ENCODE assay signal across 10 cellular contexts in the genomic region with DNA sequence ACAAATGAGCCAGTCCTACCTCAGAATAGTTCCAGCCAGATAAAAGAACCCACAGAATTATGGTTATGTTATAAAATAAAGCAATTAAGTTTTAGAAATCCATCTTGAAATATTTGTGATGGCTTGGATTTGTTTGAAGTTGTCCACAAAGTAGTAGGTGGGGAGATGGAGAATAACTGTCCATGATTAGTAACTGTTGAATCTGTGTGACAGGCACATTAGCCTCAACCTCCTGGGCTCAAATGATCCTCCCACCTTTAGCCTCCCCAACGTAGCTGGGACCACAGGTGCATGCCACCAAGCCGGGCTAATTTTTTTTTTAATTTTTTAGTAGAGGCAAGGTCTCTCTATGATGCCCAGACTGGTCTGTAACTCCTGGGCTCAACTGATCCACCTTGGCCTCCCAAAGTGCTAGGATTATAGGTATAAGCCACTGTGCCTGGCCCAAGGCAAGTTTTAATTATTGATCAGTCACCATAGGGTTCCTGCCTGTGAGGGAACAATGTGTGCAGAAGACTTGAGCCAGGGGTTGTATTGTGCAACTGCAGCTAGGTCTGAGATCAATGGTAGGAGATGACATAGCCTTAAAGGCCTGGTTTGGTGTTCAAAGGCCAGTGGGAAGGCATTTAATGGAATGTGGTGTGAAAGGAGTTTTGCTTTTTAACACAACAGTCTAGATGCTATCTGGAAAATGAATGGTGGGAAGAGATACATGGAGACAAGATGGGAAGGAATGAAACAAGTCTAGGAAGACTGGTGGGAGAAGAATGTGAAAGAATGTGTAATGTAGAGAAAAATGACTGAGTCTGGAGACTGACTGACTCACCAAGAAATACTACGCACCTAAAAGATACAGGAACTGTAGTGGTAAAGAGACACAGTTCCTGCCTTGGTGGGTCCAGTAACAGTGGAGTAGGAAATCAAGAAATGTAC. TPM values are rescaled to one million over a fixed set of nuclear protein-coding genes. Genes with fewer than 3 reads are reported as not detected.
A peak's percentile ranks its signal among the peaks of the same experiment; 100 is the strongest.
DNase-seq lines count a peak whose midpoint lies in the region; ATAC-seq, FAIRE-seq and TF ChIP-seq lines count a peak whose summit lies in the region.
"Had no signal": no experiment of that assay in that cellular context is flagged by ENCODE, and none has a peak within 500 bp of the region (broad histone marks: within the 10 kb centered on the region; RNA-seq: fewer than 3 reads in every experiment).

No MANE protein-coding gene starts in this region.

- no peaks in the 10 kb centered on the region for H3K9me3 ChIP-seq in Loucy (ENCODE audit: insufficient read depth, low read depth, low read length)
- no peaks in the 10 kb centered on the region for H3K9me3 ChIP-seq in astrocyte (ENCODE audit: insufficient read depth, low read depth, low read length)
- no peaks in the 10 kb centered on the region for H3K9me3 ChIP-seq in vagina

- H4K20me1 ChIP-seq in Loucy (ENCODE audit: insufficient read depth, low read length, poor library complexity, severe bottlenecking) (peaks cover 91% of the 10 kb centered on the region), astrocyte (ENCODE audit: insufficient read depth, low read length) (peaks cover 92% of the 10 kb centered on the region)

- no peaks in the 10 kb centered on the region for H3K27me3 Mint-ChIP-seq in Calu3 (ENCODE audit: unreplicated experiment)
- H3K27me3 Mint-ChIP-seq in astrocyte (ENCODE audit: low read depth, unreplicated experiment), result no peaks in the 10 kb centered on the region
- H3K27me3 Mint-ChIP-seq in naive thymus-derived CD8-positive, alpha-beta T cell, result no peaks in the 10 kb centered on the region

- H3K4me2 ChIP-seq in Loucy (ENCODE audit: low read depth, low read length, poor library complexity, severe bottlenecking), result peak overlapping the region; percentile 91
- peak overlapping the region; percentile 88 for H3K4me2 ChIP-seq in astrocyte (ENCODE audit: low read length)

- no peak for ATAC-seq in naive thymus-derived CD8-positive, alpha-beta T cell
- ATAC-seq: left colon had no signal

- H3K36me3 ChIP-seq in Loucy (ENCODE audit: insufficient read depth, low read length), result peaks cover 34% of the 10 kb centered on the region
- H3K36me3 ChIP-seq in astrocyte (ENCODE audit: insufficient read depth, low read length), result peaks cover 11% of the 10 kb centered on the region
- peaks cover 0 to 5% of the 10 kb centered on the region in 2 donors for H3K36me3 ChIP-seq in vagina

- intact Hi-C loops in Calu3 (cut with micrococcal nuclease; ENCODE audit: unreplicated experiment) (loop anchor here (5.0 kb wide), 1 partner anchor 47 kb away; no protein-coding TSS in a partner anchor), vagina (cut with DNase I) (no loop called here)

- peak overlapping the region; percentile 85 for H3K4me3 Mint-ChIP-seq in Calu3 (ENCODE audit: low read depth, unreplicated experiment)
- peak overlapping the region; percentile 23 for H3K4me3 Mint-ChIP-seq in astrocyte (ENCODE audit: unreplicated experiment)
- H3K4me3 Mint-ChIP-seq in naive thymus-derived CD8-positive, alpha-beta T cell, result peak overlapping the region; percentile 1 to 97 (median 92)

- peak overlapping the region; percentile 66 for H3K27ac ChIP-seq in astrocyte (ENCODE audit: low read depth, low read length)
- no peak overlapping the region for H3K27ac ChIP-seq in vagina

- H3K36me3 Mint-ChIP-seq in Calu3 (ENCODE audit: insufficient read depth, unreplicated experiment), result peaks cover 93% of the 10 kb centered on the region
- H3K36me3 Mint-ChIP-seq in astrocyte (ENCODE audit: low read depth, unreplicated experiment), result no peaks in the 10 kb centered on the region
- H3K36me3 Mint-ChIP-seq in naive thymus-derived CD8-positive, alpha-beta T cell, result peaks cover 0 to 59% (median 5%) of the 10 kb centered on the region in 3 donors

- no peaks in the 10 kb centered on the region for H3K9me2 ChIP-seq in Loucy (replicated peaks; ENCODE audit: low read depth, low read length)

- H3F3A ChIP-seq in Loucy (ENCODE audit: low read depth), result 0 out of 2 replicates have a peak, but pooled peaks cover 3% of the 10 kb centered on the region

- TF ChIP-seq POLR2A in vagina (IDR thresholded peaks at IDR 0.05), result no peak

- H2AFZ ChIP-seq in Loucy (ENCODE audit: low read length) (no peak overlapping the region), astrocyte (ENCODE audit: low read depth, low read length) (no peak overlapping the region)

- H3K4me3 ChIP-seq in Loucy (ENCODE audit: low read length, poor library complexity, severe bottlenecking) (peak overlapping the region; percentile 89), astrocyte (ENCODE audit: insufficient read depth, low read depth, low read length) (no peak overlapping the region), vagina (no peak overlapping the region)

- H3K4me1 ChIP-seq in Loucy (ENCODE audit: insufficient read depth, low read length, poor library complexity, severe bottlenecking) (peaks cover 84% of the 10 kb centered on the region), astrocyte (ENCODE audit: insufficient read depth, low read length) (peaks cover 38% of the 10 kb centered on the region), vagina (peaks cover 87% of the 10 kb centered on the region)

- H3K4me1 Mint-ChIP-seq in Calu3 (ENCODE audit: low read depth, unreplicated experiment) (peaks cover 55% of the 10 kb centered on the region), astrocyte (ENCODE audit: low read depth, unreplicated experiment) (peaks cover 48% of the 10 kb centered on the region)
- peaks cover 34 to 93% (median 87%) of the 10 kb centered on the region in 4 donors for H3K4me1 Mint-ChIP-seq in naive thymus-derived CD8-positive, alpha-beta T cell

- no peaks in the 10 kb centered on the region for H3K27me3 ChIP-seq in Loucy (ENCODE audit: insufficient read depth, low read length, poor library complexity, severe bottlenecking)
- no peaks in the 10 kb centered on the region for H3K27me3 ChIP-seq in astrocyte (ENCODE audit: insufficient read depth, low read length)
- H3K27me3 ChIP-seq in vagina, result no peaks in the 10 kb centered on the region

- CTCF ChIA-PET in Calu3 (lab: Charles Lee), result no interaction called here

- TF ChIP-seq CTCF in Calu3 (IDR thresholded peaks at IDR 0.05; ENCODE audit: unreplicated experiment) (no peak), Loucy (conservative IDR thresholded peaks at IDR 0.05; ENCODE audit: low read length) (no peak), astrocyte (IDR thresholded peaks at IDR 0.05; ENCODE audit: insufficient read depth, low read depth, low read length) (no peak), vagina (IDR thresholded peaks at IDR 0.05) (no peak)

- FAIRE-seq in astrocyte (lab: Jason Lieb, UNC), result peak; percentile 64

- BruUV-seq in Calu3 (replicated peaks; lab: Mats Ljungman, UMichigan), result no TSS peak

- H3K9me3 Mint-ChIP-seq in Calu3 (ENCODE audit: low read depth, unreplicated experiment), result no peaks in the 10 kb centered on the region
- no peaks in the 10 kb centered on the region for H3K9me3 Mint-ChIP-seq in astrocyte (ENCODE audit: unreplicated experiment)
- H3K9me3 Mint-ChIP-seq in naive thymus-derived CD8-positive, alpha-beta T cell, result no peaks in the 10 kb centered on the region

- H3K27ac Mint-ChIP-seq in Calu3 (ENCODE audit: unreplicated experiment), result peak overlapping the region; percentile 44
- peak overlapping the region; percentile 75 for H3K27ac Mint-ChIP-seq in astrocyte (ENCODE audit: unreplicated experiment)
- H3K27ac Mint-ChIP-seq in naive thymus-derived CD8-positive, alpha-beta T cell, result peak overlapping the region; percentile 83 to 99 (median 96)

- POLR2A ChIA-PET in naive thymus-derived CD8-positive, alpha-beta T cell (lab: Charles Lee), result interaction anchor here (0.6 to 2.7 kb wide), 4 partner anchors 8 to 53 kb away, joined by 3 to 14 read pairs (median 4); no protein-coding TSS in a partner anchor

- DNase-seq in Calu3 (peak; percentile 34), astrocyte (ENCODE audit: low read depth) (peak; percentile 71), LoVo (ENCODE audit: low spot score) (no peak), NCI-H1105 (lab: John Stamatoyannopoulos, UW) (no peak), vagina (ENCODE audit: extremely low spot score in 2 of 2) (no peak), NCI-H1436 (lab: John Stamatoyannopoulos, UW) (no peak)
- no peak for DNase-seq in naive thymus-derived CD8-positive, alpha-beta T cell
- DNase-seq: left colon, NCI-H187 treated with DMSO at 0.1 percent for 48 hours had no signal

- peak overlapping the region; percentile 97 for H3K9ac ChIP-seq in Loucy (ENCODE audit: low read depth, low read length, poor library complexity, severe bottlenecking)
- H3K9ac ChIP-seq in astrocyte (ENCODE audit: low read length), result no peak overlapping the region

- H3K79me2 ChIP-seq in Loucy (ENCODE audit: insufficient read depth, low read length) (peaks cover 98% of the 10 kb centered on the region), astrocyte (ENCODE audit: insufficient read depth, low read length) (peaks cover 97% of the 10 kb centered on the region)

RNA-seq across cellular contexts. Expression of a gene that starts 9.8 kb away (rescaled TPM):
- total RNA-seq in Calu3 (2022), result 256 and 275 TPM in 2 replicates
- total RNA-seq in astrocyte, result 143 and 151 TPM in 2 replicates
- total RNA-seq in naive thymus-derived CD8-positive, alpha-beta T cell, result 100 to 1,000 TPM; 155 to 168 TPM
- 100 to 1,000 TPM; 160 to 202 (median 174) TPM for polyA plus RNA-seq in naive thymus-derived CD8-positive, alpha-beta T cell
- total RNA-seq in vagina, result 150 TPM

RNA-seq across cellular contexts. Expression of a gene that starts 27.8 kb away (rescaled TPM):
- total RNA-seq in Calu3 (2022), result not detected in 2 replicates
- not detected in 2 replicates for total RNA-seq in astrocyte
- total RNA-seq in naive thymus-derived CD8-positive, alpha-beta T cell, result not detected
- not detected for polyA plus RNA-seq in naive thymus-derived CD8-positive, alpha-beta T cell
- not detected for total RNA-seq in vagina
- total RNA-seq: left colon had no signal

RNA-seq across cellular contexts. Expression of a gene that starts 37.7 kb away (rescaled TPM):
- total RNA-seq in Calu3 (2022) (2.5 and 3.4 TPM in 2 replicates), astrocyte (2.6 and 2.8 TPM in 2 replicates), vagina (4.2 TPM)
- 1 to 10 TPM; 4.4 to 5.4 TPM for total RNA-seq in naive thymus-derived CD8-positive, alpha-beta T cell
- 1 to 10 TPM; 4.0 to 6.0 (median 5.1) TPM for polyA plus RNA-seq in naive thymus-derived CD8-positive, alpha-beta T cell

Comparison
In these comparisons a context has a peak if more than half of its experiments do, and no peak if none do; other contexts are left out.
1. DNase-seq: peak in Calu3 (single experiment) and astrocyte (single experiment); none in naive thymus-derived CD8-positive, alpha-beta T cell (0 of 10), LoVo (single experiment), NCI-H1105 (single experiment), vagina (0 of 2) and NCI-H1436 (single experiment).
2. H3K27ac Mint-ChIP-seq: peak in every context shown above with its lines; median percentile 96 in naive thymus-derived CD8-positive, alpha-beta T cell; 75 in astrocyte; 44 in Calu3.
3. H3K4me3 Mint-ChIP-seq: peak in every context shown above with its lines; median percentile 92 in naive thymus-derived CD8-positive, alpha-beta T cell; 85 in Calu3; 23 in astrocyte.